ENCODE assay signal across 27 cellular contexts in the genomic region with DNA sequence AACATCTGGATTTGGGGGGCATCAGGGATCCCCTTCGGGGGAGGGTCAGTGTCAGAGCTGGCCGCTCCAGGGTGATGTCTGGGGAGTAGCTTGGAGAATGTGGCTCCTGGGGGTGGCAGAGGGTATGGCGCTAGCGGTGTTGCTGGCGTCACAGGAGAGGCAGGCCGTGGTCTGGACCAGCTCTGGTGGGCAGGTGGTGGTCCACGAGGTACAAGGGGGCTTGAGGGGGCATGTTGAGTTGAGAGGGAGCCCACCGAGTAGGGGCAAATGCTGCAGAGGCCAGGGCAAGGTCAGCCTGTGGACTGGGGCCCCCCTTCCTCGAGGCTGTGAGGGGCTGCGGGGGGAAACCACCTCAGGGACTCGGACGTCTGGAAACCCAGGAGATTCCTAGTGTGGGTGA.
"Had no signal": no experiment of that assay in that cellular context is flagged by ENCODE, and none has a peak within 500 bp of the region (broad histone marks: within the 10 kb centered on the region; RNA-seq: fewer than 3 reads in every experiment).

No MANE protein-coding gene starts in this region.

- H3K36me3 ChIP-seq: MG63 had no signal

- H3K9me3 ChIP-seq: ascending aorta, MG63, Peyer's patch had no signal

- H3K27me3 ChIP-seq: ascending aorta, MG63, Peyer's patch had no signal

- DNase-seq: activated CD4-positive, alpha-beta T cell treated with anti-CD3 and anti-CD28 coated beads for 48 hours; activated CD4-positive, alpha-beta T cell treated with anti-CD3 and anti-CD28 coated beads, Interleukin-2, amount 50 U/mL, for 4 hours; activated CD4-positive, CD25-positive, alpha-beta regulatory T cell treated with anti-CD3 and anti-CD28 coated beads, Interleukin-2, amount 50 U/mL, for 72 hours; activated CD8-positive, alpha-beta memory T cell treated with anti-CD3 and anti-CD28 coated beads, Interleukin-2, amount 50 U/mL, for 48 hours; activated CD8-positive, alpha-beta T cell treated with anti-CD3 and anti-CD28 coated beads, Interleukin-2, amount 10 ng/mL, durations not matched to agents 7 days and 5 days; activated naive CD4-positive, alpha-beta T cell treated with Interleukin-2 at 50 U/mL for 16 hours; activated naive CD8-positive, alpha-beta T cell treated with anti-CD3 and anti-CD28 coated beads, Interleukin-2, amount 50 U/mL, for 24 hours; activated T-cell treated with anti-CD3 and anti-CD28 coated beads, Interleukin-2, amount 50 U/mL, for 1 hour; amniotic stem cell; MG63; MV-4-11; NCI-H1092 treated with DMSO at 0.1 percent for 48 hours; NCI-H1417 treated with DMSO at 0.1 percent for 48 hours; NCI-H1694; NCI-H2029; NCI-H2107; NCI-H2171 treated with DMSO at 0.1 percent for 48 hours; NCI-H226; NCI-H526; NCI-H82; NK-92 treated with Interleukin-12 subunit alpha and Interleukin-12 subunit beta, amount 100 ng/mL, for 24 hours; Peyer's patch; SHP77 treated with DMSO at 0.1 percent for 48 hours; T-helper 9 cell had no signal

- H3K27ac ChIP-seq: ascending aorta, Peyer's patch had no signal

- ATAC-seq: activated CD8-positive, alpha-beta T cell treated with anti-CD3 and anti-CD28 coated beads, Interleukin-2, amount 10 ng/mL, durations not matched to agents 7 days and 5 days; activated naive CD4-positive, alpha-beta T cell treated with anti-CD3 and anti-CD28 coated beads, Interleukin-2, amount 50 U/mL, for 72 hours; activated naive CD8-positive, alpha-beta T cell treated with anti-CD3 and anti-CD28 coated beads, Interleukin-2, amount 50 U/mL, for 24 hours; WTC11 had no signal

- H3K4me3 ChIP-seq: ascending aorta, MG63, Peyer's patch had no signal

- H3K4me1 ChIP-seq: ascending aorta had no signal
